In the genomic region with DNA sequence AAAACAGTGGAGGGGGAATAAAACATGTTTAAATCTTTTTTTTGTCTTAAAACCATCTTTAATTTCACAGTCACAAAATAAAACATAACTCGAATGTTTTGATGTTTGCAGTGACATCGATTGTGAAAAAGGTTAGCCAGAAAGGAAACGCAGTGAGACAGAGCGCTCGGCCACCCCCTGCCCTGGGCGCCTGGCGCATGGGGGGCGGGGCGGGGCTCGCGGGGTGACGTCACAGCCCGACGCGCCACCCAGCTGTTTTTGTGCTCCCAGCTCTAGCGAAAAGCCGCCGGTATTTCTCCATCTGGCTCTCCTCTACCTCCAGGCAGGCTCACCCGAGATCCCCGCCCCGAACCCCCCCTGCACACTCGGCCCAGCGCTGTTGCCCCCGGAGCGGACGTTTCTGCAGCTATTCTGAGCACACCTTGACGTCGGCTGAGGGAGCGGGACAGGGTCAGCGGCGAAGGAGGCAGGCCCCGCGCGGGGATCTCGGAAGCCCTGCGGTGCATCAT, we compare ENCODE assay signal across 8 cellular contexts. TPM values are rescaled to one million over a fixed set of nuclear protein-coding genes. Genes with fewer than 3 reads are reported as not detected.
DNase-seq lines count a peak whose midpoint lies in the region; ATAC-seq and TF ChIP-seq lines count a peak whose summit lies in the region.

A gene (plus strand): TSS at position 255 of the 509 bp plus-strand sequence. CDS start 253 bp downstream, at position 508.

- peak within 1 kb of the TSS; percentile 91 to 98 (median 98) for H3K27ac ChIP-seq in spleen

- H3K36me3 ChIP-seq in spleen = peaks cover 0 to 9% (median 0%) of the 10 kb centered on the region in 6 donors

- peak within 1 kb of the TSS; percentile 99 for H3K4me3 Mint-ChIP-seq in HFFc6

- intact Hi-C loops in spleen (cut with DNase I; ENCODE audit: low total_unique reads) = no loop called here

- ATAC-seq in activated CD4-positive, CD25-positive, alpha-beta regulatory T cell treated with anti-CD3 and anti-CD28 coated beads, Interleukin-2, amount 50 U/mL, for 24 hours = peak; percentile 54 to 60
- no peak for ATAC-seq in GM18858 (IDR thresholded peaks at IDR 0.05; ENCODE audit: unreplicated experiment)

- H3K4me1 Mint-ChIP-seq in HFFc6 (ENCODE audit: low read depth) = peaks cover 29% of the 10 kb centered on the region

- H3K4me1 ChIP-seq in spleen = peaks cover 6 to 45% (median 28%) of the 10 kb centered on the region in 6 donors

- H3K27me3 ChIP-seq in spleen (replicated peaks in 1 of 7) = peaks cover 0 to 3% (median 0%) of the 10 kb centered on the region in 7 donors

- H3K27ac Mint-ChIP-seq in HFFc6 = peak within 1 kb of the TSS; percentile 99

- peak within 1 kb of the TSS; percentile 64 to 83 (median 72) for H3K4me3 ChIP-seq in spleen

- no peaks in the 10 kb centered on the region; the same call in 1 of the 2 replicates for H3K9me3 Mint-ChIP-seq in HFFc6

- no peaks in the 10 kb centered on the region for H3K9me3 ChIP-seq in spleen

- H3K36me3 Mint-ChIP-seq in HFFc6 (ENCODE audit: low read depth) = peaks cover 17% of the 10 kb centered on the region

- WGBS in spleen, 5 donors = 0 to 2% (median 1%) methylated on average over 21 to 36 of the region's 36 CpGs

- TF ChIP-seq CTCF in HFFc6 (IDR thresholded peaks at IDR 0.05) = no peak
- peak in 2 of 11 experiments; percentile 13 to 22 for TF ChIP-seq CTCF in spleen (IDR thresholded peaks at IDR 0.05 in 8 of 11, conservative IDR thresholded peaks at IDR 0.05 in 3 of 11)

- in situ Hi-C loops in G401 (cut with HindIII; ENCODE audit: low sequenced_read_pairs) = no loop called here

- DNase-seq in G401 (ENCODE audit: low spot score) (peak; percentile 80), HFFc6 (peak; percentile 63), NCI-H2029 treated with DMSO at 0.1 percent for 48 hours (lab: John Stamatoyannopoulos, UW) (peak; percentile 69), islet precursor cell (peak; percentile 93), spleen (peak; percentile 93)
- peak; percentile 84 for DNase-seq in central memory CD4-positive, alpha-beta T cell

- H3K27me3 Mint-ChIP-seq in HFFc6 (ENCODE audit: insufficient read depth) = peaks cover 8% of the 10 kb centered on the region

- TF ChIP-seq POLR2A in spleen (IDR thresholded peaks at IDR 0.05) = peak in 1 of 3 donors; percentile 22

RNA-seq across cellular contexts. Expression of the gene that starts here (rescaled TPM):
- total RNA-seq in G401 (2014; rRNA removed; shearing (Covaris generic)) = 37.6 and 88.9 TPM in 2 replicates
- total RNA-seq in HFFc6 (2021; fragmentation: NEBNext Ultra II Directional; extraction: Animal tissue kit (Norgen Biotek cat#: 25700)) = 100 to 1,000 TPM; 152 to 231 (median 162) TPM
- total RNA-seq in spleen = 10 to 100 TPM; 29.8 to 79.7 (median 53.4) TPM
- polyA plus RNA-seq in spleen = 10 to 100 TPM in 2 of 3 donors, 1 to 10 TPM in 1; 10.0 to 22.5 (median 13.5) TPM
